ENCODE assay signal across 8 cellular contexts in the genomic region with DNA sequence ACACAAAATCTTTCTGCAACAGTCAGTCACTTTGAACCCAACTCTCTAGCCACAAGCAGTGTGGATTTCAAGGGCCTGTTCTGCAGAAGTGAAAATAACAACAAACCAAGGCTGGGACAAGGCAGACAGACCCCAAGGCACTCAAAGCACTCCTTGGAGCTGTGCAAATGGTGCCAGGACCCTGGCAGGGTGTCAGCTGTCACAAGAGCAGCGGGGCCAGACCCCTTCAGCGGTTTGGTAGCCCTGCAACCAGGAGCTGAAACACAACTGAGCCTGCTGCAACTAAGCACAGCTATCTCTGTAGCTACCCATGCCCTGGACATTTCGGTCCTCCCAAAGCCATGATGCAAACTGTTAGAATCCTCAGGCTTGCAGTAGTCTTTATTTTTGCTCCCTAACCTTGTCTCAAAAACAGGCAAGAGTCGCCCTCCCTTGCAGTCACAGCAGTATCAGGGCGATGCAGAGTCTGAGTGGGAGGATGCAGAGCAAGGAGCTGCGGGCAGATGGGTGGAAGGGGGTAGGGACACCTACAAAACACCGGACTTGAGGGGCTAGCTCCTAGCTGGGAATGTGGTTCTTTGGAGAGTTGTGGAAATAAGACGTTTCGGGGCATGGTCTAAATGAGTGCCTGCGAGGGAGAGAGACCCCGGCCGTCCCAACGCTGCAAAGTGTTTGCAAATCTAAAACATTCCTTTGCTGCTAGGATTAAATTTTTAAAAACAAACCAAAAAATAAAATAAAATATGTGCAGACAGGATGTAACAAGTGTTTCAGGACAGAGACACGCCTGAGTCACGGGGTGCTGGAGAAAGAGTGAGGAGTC. TPM values are rescaled to one million over a fixed set of nuclear protein-coding genes. Genes with fewer than 3 reads are reported as not detected.
DNase-seq lines count a peak whose midpoint lies in the region; ATAC-seq, FAIRE-seq and TF ChIP-seq lines count a peak whose summit lies in the region.

No MANE protein-coding gene starts in this region.

- peaks cover 61% of the 10 kb centered on the region for H3K4me1 Mint-ChIP-seq in Calu3 (ENCODE audit: low read depth, unreplicated experiment)

- H3K27me3 Mint-ChIP-seq in Calu3 (ENCODE audit: unreplicated experiment): no peaks in the 10 kb centered on the region

- CTCF ChIA-PET in Calu3 (lab: Charles Lee) (interaction anchor here (1.1 to 4.2 kb wide), 2 partner anchors 25 to 717 kb away, joined by 3 to 26 read pairs; no protein-coding TSS in a partner anchor), RWPE1 (lab: Yijun Ruan, JAX) (interaction anchor here (0.6 to 4.3 kb wide), 3 partner anchors 43 to 784 kb away, joined by 3 to 23 read pairs (median 6); no protein-coding TSS in a partner anchor)

- H3K79me2 ChIP-seq in fibroblast of lung (ENCODE audit: control insufficient read depth, insufficient read depth, low read length): peaks cover 8% of the 10 kb centered on the region

- no peaks in the 10 kb centered on the region for H3K36me3 ChIP-seq in fibroblast of lung (ENCODE audit: control insufficient read depth, insufficient read depth, low read length)
- no peaks in the 10 kb centered on the region for H3K36me3 ChIP-seq in pancreas

- peak overlapping the region; percentile 66 to 80 (median 74) for H3K4me3 ChIP-seq in fibroblast of lung (replicated peaks in 1 of 4; ENCODE audit: control extremely low read depth in 1 of 4, insufficient read depth in 1 of 4, low read depth in 3 of 4, low read length in 4 of 4)
- peak overlapping the region; percentile 60 to 82 (median 66) for H3K4me3 ChIP-seq in pancreas

- peak overlapping the region; percentile 91 for H3K27ac ChIP-seq in RWPE1
- H3K27ac ChIP-seq in fibroblast of lung (ENCODE audit: insufficient read depth, low read length): peak overlapping the region; percentile 67
- H3K27ac ChIP-seq in pancreas: peak overlapping the region in 2 of 4 donors; percentile 91 to 95

- no peak for FAIRE-seq in pancreas (lab: Jason Lieb, UNC)

- POLR2A ChIA-PET in RWPE1 (lab: Yijun Ruan, JAX; ENCODE audit: low non-redundant PET): no interaction called here

- TF ChIP-seq CTCF in Calu3 (IDR thresholded peaks at IDR 0.05; ENCODE audit: unreplicated experiment): no peak
- no peak for TF ChIP-seq CTCF in RWPE1 (conservative IDR thresholded peaks at IDR 0.05; ENCODE audit: low read depth)
- TF ChIP-seq CTCF in fibroblast of lung (conservative IDR thresholded peaks at IDR 0.05 in 1 of 2, IDR thresholded peaks at IDR 0.05 in 1 of 2; ENCODE audit: low read depth in 1 of 2, low read length in 2 of 2): no peak
- no peak for TF ChIP-seq CTCF in pancreas (IDR thresholded peaks at IDR 0.05)

- H3K4me1 ChIP-seq in fibroblast of lung (ENCODE audit: control insufficient read depth, extremely low read depth, insufficient read depth, low read length) (peaks cover 26% of the 10 kb centered on the region), pancreas (peaks cover 0 to 8% (median 0%) of the 10 kb centered on the region in 3 donors)

- WGBS in pancreas, 2 donors: 68 to 72% methylated on average over 15 of the region's 15 CpGs

- H3K9me3 Mint-ChIP-seq in Calu3 (ENCODE audit: low read depth, unreplicated experiment): no peaks in the 10 kb centered on the region

- H3K4me2 ChIP-seq in fibroblast of lung (ENCODE audit: extremely low read depth, insufficient read depth, low read length): peak overlapping the region; percentile 87

- H3K27ac Mint-ChIP-seq in Calu3 (ENCODE audit: unreplicated experiment): peak overlapping the region; percentile 60

- H3K9ac ChIP-seq in fibroblast of lung (ENCODE audit: insufficient read depth, low read length): peak overlapping the region; percentile 77

- intact Hi-C loops in Calu3 (cut with micrococcal nuclease; ENCODE audit: unreplicated experiment): loop anchor here (2.0 to 5.0 kb wide), 4 partner anchors 85 to 575 kb away; no protein-coding TSS in a partner anchor
- intact Hi-C loops in pancreas (cut with DNase I): loop anchor here in 2 of 3 donors (5.0 to 10.0 kb wide), 3 partner anchors 430 to 713 kb away; no protein-coding TSS in a partner anchor

- no peak for DNase-seq in Calu3
- no peak for DNase-seq in RWPE1 (ENCODE audit: low spot score)
- DNase-seq in fibroblast of lung (ENCODE audit: low read depth in 2 of 2): no peak
- DNase-seq in pancreas: peak in 1 of 6 donors; percentile 24
- no peak for DNase-seq in activated CD4-positive, alpha-beta T cell treated with anti-CD3 and anti-CD28 coated beads for 4 hours
- DNase-seq in NCI-H187 treated with DMSO at 0.1 percent for 48 hours (lab: John Stamatoyannopoulos, UW): no peak

- no peak for ATAC-seq in pancreas
- no peak for ATAC-seq in GM18873 (IDR thresholded peaks at IDR 0.05; ENCODE audit: low FRiP score, unreplicated experiment)
- no peak for ATAC-seq in GM21381 (IDR thresholded peaks at IDR 0.05; ENCODE audit: unreplicated experiment)

- H2AFZ ChIP-seq in fibroblast of lung (ENCODE audit: low read length): peak overlapping the region; percentile 43

- H4K20me1 ChIP-seq in fibroblast of lung (ENCODE audit: control insufficient read depth, extremely low read depth, insufficient read depth, low read length): no peaks in the 10 kb centered on the region

- H3K9me3 ChIP-seq in fibroblast of lung (ENCODE audit: control insufficient read depth, insufficient read depth, low read depth, low read length) (no peaks in the 10 kb centered on the region), pancreas (no peaks in the 10 kb centered on the region)

- H3K4me3 Mint-ChIP-seq in Calu3 (ENCODE audit: low read depth, unreplicated experiment): peak overlapping the region; percentile 78

- peaks cover 32% of the 10 kb centered on the region for H3K36me3 Mint-ChIP-seq in Calu3 (ENCODE audit: insufficient read depth, unreplicated experiment)

- TSS peak; percentile 47 for BruUV-seq in Calu3 (replicated peaks; lab: Mats Ljungman, UMichigan)

- H3K27me3 ChIP-seq in fibroblast of lung (ENCODE audit: control insufficient read depth, insufficient read depth, low read length) (no peaks in the 10 kb centered on the region), pancreas (no peaks in the 10 kb centered on the region)

RNA-seq across cellular contexts. Expression of a gene that starts 1.1 kb away (rescaled TPM):
- total RNA-seq in Calu3 (2022): 8.0 and 14.3 TPM in 2 replicates
- total RNA-seq in fibroblast of lung: 4.6 and 5.1 TPM in 2 replicates
- 4.6 and 20.7 TPM in 2 replicates for polyA plus RNA-seq in fibroblast of lung
- polyA plus RNA-seq in fibroblast of lung (2012): 3.3 and 17.2 TPM in 2 replicates
- polyA minus RNA-seq in fibroblast of lung (ENCODE audit: low replicate concordance): 6.4 and 24.2 TPM in 2 replicates
- total RNA-seq in pancreas: 1 to 10 TPM; 2.5 to 6.5 (median 2.6) TPM
- polyA plus RNA-seq in pancreas: 1 to 10 TPM; 1.6 to 2.9 TPM
